In genomic region chr5:58066557-58066956, GRCh38 we compare ENCODE assay signal across 19 cellular contexts.
"Had no signal": no experiment of that assay in that cellular context is flagged by ENCODE, and none has a peak within 500 bp of the region (broad histone marks: within the 10 kb centered on the region; RNA-seq: fewer than 3 reads in every experiment).

No MANE protein-coding gene starts in this region.

- H3K4me3 ChIP-seq: adrenal gland, breast epithelium, coronary artery, gastroesophageal sphincter, heart left ventricle, left lung, prostate gland, smooth muscle cell, vagina had no signal

- H3K9me3 ChIP-seq: adrenal gland, prostate gland, vagina had no signal

- H3K4me1 ChIP-seq: adrenal gland, breast epithelium, gastroesophageal sphincter, left lung, prostate gland, vagina had no signal

- H3K27me3 Mint-ChIP-seq: activated CD4-positive, alpha-beta T cell treated with anti-CD3 and anti-CD28 coated beads for 36 hours; stimulated activated naive CD8-positive, alpha-beta T cell treated with anti-CD3 and anti-CD28 coated beads, Interleukin-15, amount 100 ng/mL, for 72 hours had no signal

- H3K36me3 Mint-ChIP-seq: activated naive CD4-positive, alpha-beta T cell treated with anti-CD3 and anti-CD28 coated beads, Interleukin-2, amount 50 U/mL, for 72 hours had no signal

- DNase-seq: activated CD4-positive, alpha-beta T cell treated with anti-CD3 and anti-CD28 coated beads for 36 hours; activated CD4-positive, alpha-beta T cell treated with anti-CD3 and anti-CD28 coated beads, Interleukin-2, amount 50 U/mL, for 48 hours; activated gamma-delta T cell treated with Interleukin-2 at 50 U/mL for 16 hours; adrenal gland; heart left ventricle; left lung; stimulated activated CD4-positive, alpha-beta T cell treated with anti-CD3 and anti-CD28 coated beads, Interleukin-4, amount 100 ng/mL, for 1 hour; stimulated activated naive CD8-positive, alpha-beta T cell treated with anti-CD3 and anti-CD28 coated beads, Interleukin-15, amount 100 ng/mL, for 72 hours; trophoblast cell had no signal

- H3K4me1 Mint-ChIP-seq: activated CD4-positive, alpha-beta T cell treated with anti-CD3 and anti-CD28 coated beads for 36 hours; stimulated activated naive CD8-positive, alpha-beta T cell treated with anti-CD3 and anti-CD28 coated beads, Interleukin-15, amount 100 ng/mL, for 72 hours had no signal

- H3K27ac Mint-ChIP-seq: activated CD4-positive, alpha-beta T cell treated with anti-CD3 and anti-CD28 coated beads for 36 hours; activated naive CD4-positive, alpha-beta T cell treated with anti-CD3 and anti-CD28 coated beads, Interleukin-2, amount 50 U/mL, for 72 hours; activated T-helper 1 cell treated with anti-CD3 and anti-CD28 coated beads, Interleukin-12 subunit alpha, Interleukin-12 subunit beta, Interleukin-2, Interleukin-4 antibody, amounts not matched to agents 30 ng/mL and 10 ng/mL and 1 ng/mL, durations not matched to agents 14 hours and 24 hours and 36 hours; stimulated activated naive CD8-positive, alpha-beta T cell treated with anti-CD3 and anti-CD28 coated beads, Interleukin-15, amount 100 ng/mL, for 72 hours; WTC11 had no signal

- H3K9me3 Mint-ChIP-seq: activated naive CD4-positive, alpha-beta T cell treated with anti-CD3 and anti-CD28 coated beads, Interleukin-2, amount 50 U/mL, for 72 hours; activated T-helper 1 cell treated with anti-CD3 and anti-CD28 coated beads, Interleukin-12 subunit alpha, Interleukin-12 subunit beta, Interleukin-2, Interleukin-4 antibody, amounts not matched to agents 30 ng/mL and 10 ng/mL and 1 ng/mL, durations not matched to agents 14 hours and 24 hours and 36 hours; stimulated activated naive CD8-positive, alpha-beta T cell treated with anti-CD3 and anti-CD28 coated beads, Interleukin-15, amount 100 ng/mL, for 72 hours had no signal

- H3K27me3 ChIP-seq: adrenal gland, breast epithelium, gastroesophageal sphincter, heart left ventricle, left lung, vagina had no signal

- ATAC-seq: activated CD4-positive, alpha-beta T cell treated with anti-CD3 and anti-CD28 coated beads for 36 hours; activated naive CD4-positive, alpha-beta T cell treated with anti-CD3 and anti-CD28 coated beads, Interleukin-2, amount 50 U/mL, for 72 hours; gastroesophageal sphincter; heart left ventricle; left lung; sciatic nerve; stimulated activated naive CD8-positive, alpha-beta T cell treated with anti-CD3 and anti-CD28 coated beads, Interleukin-15, amount 100 ng/mL, for 72 hours; WTC11 had no signal

- H3K36me3 ChIP-seq: adrenal gland, breast epithelium, gastroesophageal sphincter, heart left ventricle, left lung, prostate gland, vagina had no signal

- H3K27ac ChIP-seq: adrenal gland, breast epithelium, coronary artery, gastroesophageal sphincter, heart left ventricle, left lung, prostate gland, vagina had no signal

- H3K4me2 ChIP-seq: smooth muscle cell had no signal

- H3K4me3 Mint-ChIP-seq: activated CD4-positive, alpha-beta T cell treated with anti-CD3 and anti-CD28 coated beads for 36 hours; activated T-helper 1 cell treated with anti-CD3 and anti-CD28 coated beads, Interleukin-12 subunit alpha, Interleukin-12 subunit beta, Interleukin-2, Interleukin-4 antibody, amounts not matched to agents 30 ng/mL and 10 ng/mL and 1 ng/mL, durations not matched to agents 14 hours and 24 hours and 36 hours; stimulated activated naive CD8-positive, alpha-beta T cell treated with anti-CD3 and anti-CD28 coated beads, Interleukin-15, amount 100 ng/mL, for 72 hours; WTC11 had no signal
